ENCODE assay signal across 3 cellular contexts in genomic region chr17:36756695-36757094, GRCh38.
TF ChIP-seq lines count a peak whose summit lies in the region.

No MANE protein-coding gene starts in this region.

TF ChIP-seq in HepG2, 621 proteins besides CTCF, POLR2A, EP300 and RAD21 (continued from another document):
- peak; percentile 58; the same call in 1 of the 2 replicates for TF ChIP-seq ZNF24 (IDR thresholded peaks at IDR 0.05)

TF ChIP-seq in K562, 482 proteins besides CTCF, POLR2A, EP300 and RAD21 (continued from another document):
- no peak for TF ChIP-seq MXD1 (CRISPR knock-in tag; IDR thresholded peaks at IDR 0.05; ENCODE audit: borderline replicate concordance, poor library complexity, severe bottlenecking)
- peak; percentile 94 for TF ChIP-seq ZNF24 (IDR thresholded peaks at IDR 0.05)

TF ChIP-seq in SK-N-SH treated with all-trans-retinoic acid at 6 μM for 48 hours, 23 proteins besides CTCF, POLR2A, EP300 and RAD21:
- TF ChIP-seq CSRNP3 (CRISPR knock-in tag; IDR thresholded peaks at IDR 0.05) (no peak), TOX (CRISPR knock-in tag; IDR thresholded peaks at IDR 0.05; ENCODE audit: borderline replicate concordance) (no peak), TCF4 (CRISPR knock-in tag; IDR thresholded peaks at IDR 0.05; ENCODE audit: borderline replicate concordance) (no peak), PPARA (CRISPR knock-in tag; IDR thresholded peaks at IDR 0.05; ENCODE audit: borderline replicate concordance) (no peak), ARNTL (CRISPR knock-in tag; IDR thresholded peaks at IDR 0.05; ENCODE audit: borderline replicate concordance, low read depth) (no peak), POU6F1 (CRISPR knock-in tag; IDR thresholded peaks at IDR 0.05; ENCODE audit: borderline replicate concordance, low read depth) (no peak), BACH2 (CRISPR knock-in tag; IDR thresholded peaks at IDR 0.05; ENCODE audit: borderline replicate concordance) (no peak), CSDC2 (CRISPR knock-in tag; IDR thresholded peaks at IDR 0.05) (no peak), OSR1 (CRISPR knock-in tag; IDR thresholded peaks at IDR 0.05) (no peak), ZFP3 (CRISPR knock-in tag; IDR thresholded peaks at IDR 0.05) (no peak), ZNF565 (CRISPR knock-in tag; conservative IDR thresholded peaks at IDR 0.05; ENCODE audit: low read depth) (no peak), RARB (CRISPR knock-in tag; IDR thresholded peaks at IDR 0.05) (no peak)
TF ChIP-seq in SK-N-SH treated with all-trans-retinoic acid at 6 μM for 48 hours: peak in this region for 0.
